In the genomic region with DNA sequence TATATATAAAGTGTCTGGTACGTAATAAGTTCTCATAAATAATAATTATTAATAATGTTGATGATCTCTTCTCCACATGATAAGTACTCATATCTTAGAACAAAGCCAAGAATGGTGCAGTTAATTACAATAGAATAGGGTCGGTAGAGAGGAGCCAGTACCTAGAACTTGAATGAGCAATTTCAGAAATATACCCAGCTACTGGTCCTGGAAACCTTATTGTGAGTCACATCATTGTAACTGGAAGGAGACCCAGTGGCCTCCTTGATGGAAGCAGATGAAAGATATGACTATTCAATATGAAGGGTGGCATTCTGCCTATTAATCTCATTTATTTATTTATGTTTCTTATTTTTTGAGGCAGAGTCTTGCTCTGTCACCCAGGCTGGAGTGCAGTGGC, we compare ENCODE assay signal across 21 cellular contexts. TPM values are rescaled to one million over a fixed set of nuclear protein-coding genes. Genes with fewer than 3 reads are reported as not detected.
A peak's percentile ranks its signal among the peaks of the same experiment; 100 is the strongest.
DNase-seq lines count a peak whose midpoint lies in the region; ATAC-seq and TF ChIP-seq lines count a peak whose summit lies in the region.
"Had no signal": no experiment of that assay in that cellular context is flagged by ENCODE, and none has a peak within 500 bp of the region (broad histone marks: within the 10 kb centered on the region; RNA-seq: fewer than 3 reads in every experiment).

No MANE protein-coding gene starts in this region.

- H3K27ac Mint-ChIP-seq in activated T-helper 17 cell treated with anti-CD3 and anti-CD28 coated beads, Interleukin-2, amount 50 U/mL, for 72 hours: no peak overlapping the region
- H3K27ac Mint-ChIP-seq: CD4-positive, CD25-positive, alpha-beta regulatory T cell; CD8-positive, alpha-beta memory T cell; GM23338 had no signal

- no peaks in the 10 kb centered on the region for H3K9me3 Mint-ChIP-seq in activated T-helper 17 cell treated with anti-CD3 and anti-CD28 coated beads, Interleukin-2, amount 50 U/mL, for 72 hours
- H3K9me3 Mint-ChIP-seq: CD4-positive, CD25-positive, alpha-beta regulatory T cell; CD8-positive, alpha-beta memory T cell; GM23338 had no signal

- H3K4me1 ChIP-seq in GM23248 (ENCODE audit: insufficient read depth) (peaks cover 11% of the 10 kb centered on the region; the same call in 1 of the 2 replicates), foreskin keratinocyte (peaks cover 21% of the 10 kb centered on the region)
- H3K4me1 ChIP-seq: BE2C had no signal

- POLR2A ChIA-PET in RWPE1 (lab: Yijun Ruan, JAX; ENCODE audit: low non-redundant PET): no interaction called here

- no peak overlapping the region for H3K4me3 ChIP-seq in GM23248
- H3K4me3 ChIP-seq: GM23338, K562 had no signal

- no peaks in the 10 kb centered on the region for H3K9me2 ChIP-seq in GM23248 (ENCODE audit: insufficient read depth)

- H4K20me1 ChIP-seq in GM23248 (ENCODE audit: insufficient read depth): no peaks in the 10 kb centered on the region

- H3K4me3 Mint-ChIP-seq in activated T-helper 17 cell treated with anti-CD3 and anti-CD28 coated beads, Interleukin-2, amount 50 U/mL, for 72 hours: no peak overlapping the region
- H3K4me3 Mint-ChIP-seq: CD4-positive, CD25-positive, alpha-beta regulatory T cell; CD8-positive, alpha-beta memory T cell; GM23338 had no signal

- no peak overlapping the region for H3K4me2 ChIP-seq in GM23248 (ENCODE audit: unreplicated experiment)
- H3K4me2 ChIP-seq: GM23338 had no signal

- H3K36me3 ChIP-seq in GM23248 (ENCODE audit: low read depth): no peaks in the 10 kb centered on the region
- H3K36me3 ChIP-seq: BE2C had no signal

- in situ Hi-C loops in GM23248 (cut with MboI): no loop called here

- no peaks in the 10 kb centered on the region for H3F3A ChIP-seq in GM23248 (ENCODE audit: insufficient read depth)

- no peaks in the 10 kb centered on the region for H3K9me3 ChIP-seq in GM23248 (ENCODE audit: low read depth)
- H3K9me3 ChIP-seq: BE2C had no signal

- CTCF ChIA-PET in RWPE1 (lab: Yijun Ruan, JAX): interaction anchor here (0.6 to 1.2 kb wide), 4 partner anchors 14 to 243 kb away, joined by 3 to 5 read pairs (median 3); no protein-coding TSS in a partner anchor

- H3K36me3 Mint-ChIP-seq in activated T-helper 17 cell treated with anti-CD3 and anti-CD28 coated beads, Interleukin-2, amount 50 U/mL, for 72 hours (ENCODE audit: low read depth): no peaks in the 10 kb centered on the region
- H3K36me3 Mint-ChIP-seq: CD4-positive, CD25-positive, alpha-beta regulatory T cell had no signal

- DNase-seq in EL (peak; percentile 23), GM23248 (peak; percentile 16), foreskin keratinocyte (no peak), GF-D8 (lab: John Stamatoyannopoulos, UW) (no peak), RWPE1 (ENCODE audit: low spot score) (no peak)
- DNase-seq: ACHN; BE2C; C1 segment of cervical spinal cord; CD4-positive, CD25-positive, alpha-beta regulatory T cell; CD8-positive, alpha-beta memory T cell; COR-L47; DMS 273 treated with DMSO at 0.1 percent for 48 hours; DMS53; DND-41; GDM1 had no signal

- peak; percentile 34 for ATAC-seq in activated T-helper 17 cell treated with anti-CD3 and anti-CD28 coated beads, Interleukin-2, amount 50 U/mL, for 72 hours (replicated peaks)
- ATAC-seq in foreskin keratinocyte (no peak), GM19324 (IDR thresholded peaks at IDR 0.05; ENCODE audit: low FRiP score, unreplicated experiment) (no peak)
- ATAC-seq: GM23338, K562 had no signal

- H3K27ac ChIP-seq in GM23248 (no peak overlapping the region), foreskin keratinocyte (peak overlapping the region; percentile 66), RWPE1 (no peak overlapping the region)

- no peaks in the 10 kb centered on the region for H3K27me3 ChIP-seq in GM23248 (replicated peaks; ENCODE audit: insufficient read depth)
- H3K27me3 ChIP-seq in foreskin keratinocyte: no peaks in the 10 kb centered on the region
- H3K27me3 ChIP-seq: BE2C had no signal

- no peak overlapping the region for H3K9ac ChIP-seq in GM23248

- no peaks in the 10 kb centered on the region for H3K27me3 Mint-ChIP-seq in activated T-helper 17 cell treated with anti-CD3 and anti-CD28 coated beads, Interleukin-2, amount 50 U/mL, for 72 hours

- H2AFZ ChIP-seq in GM23248: no peak overlapping the region
- H2AFZ ChIP-seq: GM23338 had no signal

- 92 to 95% methylated on average over 2 of the region's 2 CpGs for WGBS in GM23248 (ENCODE audit: low coverage in 1 of 2, low lambda C conversion rate in 2 of 2, missing lambda C conversion rate in 2 of 2), 2 experiments

- no peak for TF ChIP-seq CTCF in foreskin keratinocyte (conservative IDR thresholded peaks at IDR 0.05)
- no peak for TF ChIP-seq CTCF in RWPE1 (conservative IDR thresholded peaks at IDR 0.05; ENCODE audit: low read depth)

- H3K79me2 ChIP-seq in GM23248 (ENCODE audit: insufficient read depth): no peaks in the 10 kb centered on the region

- peaks cover 4% of the 10 kb centered on the region for H3K4me1 Mint-ChIP-seq in activated T-helper 17 cell treated with anti-CD3 and anti-CD28 coated beads, Interleukin-2, amount 50 U/mL, for 72 hours
- H3K4me1 Mint-ChIP-seq: CD8-positive, alpha-beta memory T cell; GM23338 had no signal

RNA-seq across cellular contexts. Expression of a gene that starts 37.7 kb away (rescaled TPM):
- total RNA-seq in GM23248 (2014; rRNA removed; shearing (Covaris generic)): not detected in 2 replicates
- polyA plus RNA-seq in GM23248 (2016; fragmentation: Nextera tagmentation; extraction: Ambion mirVana): 0.09 and 0.11 TPM in 2 replicates
- not detected for total RNA-seq in activated T-helper 17 cell treated with anti-CD3 and anti-CD28 coated beads, Interleukin-2, amount 50 U/mL, for 72 hours
- 0.03 and 0.04 TPM in 2 replicates for total RNA-seq in foreskin keratinocyte
- 0.03 TPM in 1 of 2 replicates, not detected in the other for polyA plus RNA-seq in foreskin keratinocyte
- total RNA-seq: A172; CD4-positive, CD25-positive, alpha-beta regulatory T cell; CD8-positive, alpha-beta memory T cell; GM23338; IMR-90 had no signal
- polyA plus RNA-seq: CD4-positive, CD25-positive, alpha-beta regulatory T cell; CD8-positive, alpha-beta memory T cell had no signal

Comparison
In these comparisons a context has a peak if more than half of its experiments do, and no peak if none do; other contexts are left out.
1. DNase-seq: peak in EL (single experiment) and GM23248 (single experiment); none in foreskin keratinocyte (0 of 2), GF-D8 (single experiment) and RWPE1 (single experiment).